20 cellular contexts compared by ENCODE assay signal in the genomic region with DNA sequence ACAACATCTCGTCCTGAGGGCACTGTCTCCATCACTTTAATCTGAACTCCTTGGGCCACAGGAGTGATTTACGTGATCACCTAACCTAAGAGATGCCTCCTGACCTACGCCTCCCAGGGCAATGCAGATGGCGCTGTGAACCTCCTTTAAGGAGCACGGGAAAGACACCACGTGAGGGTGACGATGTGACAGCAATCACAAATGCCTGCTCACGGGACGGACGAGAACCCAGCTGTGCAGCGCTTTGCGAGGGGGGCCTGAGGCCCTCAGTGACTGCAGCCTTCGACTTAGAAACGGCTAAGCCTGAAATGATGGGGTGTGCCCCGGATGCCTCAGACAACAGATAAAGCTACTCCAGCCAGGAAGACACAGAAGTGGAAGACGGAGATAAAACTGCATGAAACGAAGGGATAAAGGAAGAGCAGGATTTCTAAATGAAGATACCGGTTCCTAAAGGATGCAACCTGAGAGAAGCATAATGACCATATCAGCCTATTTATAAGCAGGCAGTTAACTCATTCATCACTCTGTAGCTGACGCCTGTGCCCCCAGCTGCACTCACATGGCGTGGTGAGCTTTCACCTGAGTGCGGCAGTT.
"Had no signal": no experiment of that assay in that cellular context is flagged by ENCODE, and none has a peak within 500 bp of the region (broad histone marks: within the 10 kb centered on the region; RNA-seq: fewer than 3 reads in every experiment).

No MANE protein-coding gene starts in this region.

- H3K27me3 ChIP-seq: foreskin keratinocyte, pancreas had no signal

- H3K27me3 Mint-ChIP-seq: natural killer cell treated with Interleukin-12 subunit alpha and Interleukin-12 subunit beta and Interleukin-15 and Interleukin-18, amount 100 ng/mL, for 72 hours; progenitor cell of endocrine pancreas had no signal

- H3K4me1 ChIP-seq: foreskin keratinocyte, left ventricle myocardium inferior, lower lobe of right lung, pancreas had no signal

- FAIRE-seq: endothelial cell of umbilical vein, kidney, pancreas, small intestine had no signal

- ATAC-seq: foreskin keratinocyte; left cardiac atrium; lower lobe of right lung; natural killer cell treated with Interleukin-12 subunit alpha and Interleukin-12 subunit beta and Interleukin-15 and Interleukin-18, amount 100 ng/mL, for 72 hours; pancreas; right cardiac atrium had no signal

- H3K9me3 ChIP-seq: left ventricle myocardium inferior, lower lobe of right lung, pancreas had no signal

- H3K27ac Mint-ChIP-seq: endodermal cell; natural killer cell treated with Interleukin-12 subunit alpha and Interleukin-12 subunit beta and Interleukin-15 and Interleukin-18, amount 100 ng/mL, for 72 hours; progenitor cell of endocrine pancreas had no signal

- H3K4me3 Mint-ChIP-seq: endodermal cell; natural killer cell treated with Interleukin-12 subunit alpha and Interleukin-12 subunit beta and Interleukin-15 and Interleukin-18, amount 100 ng/mL, for 72 hours had no signal

- H3K9me3 Mint-ChIP-seq: natural killer cell treated with Interleukin-12 subunit alpha and Interleukin-12 subunit beta and Interleukin-15 and Interleukin-18, amount 100 ng/mL, for 72 hours had no signal

- H3K4me3 ChIP-seq: left ventricle myocardium inferior, lower lobe of right lung, pancreas had no signal

- DNase-seq: effector CD4-positive, alpha-beta T cell; endodermal cell; erythroblast; foreskin keratinocyte; kidney; left cardiac atrium; left ventricle myocardium inferior; lower lobe of right lung; mesenchymal stem cell; midbrain; occipital lobe; pancreas; small intestine; stimulated activated CD4-positive, alpha-beta T cell treated with anti-CD3 and anti-CD28 coated beads, Interleukin-12 subunit alpha, Interleukin-12 subunit beta, amount 100 ng/mL, for 4 hours; stimulated activated naive CD4-positive, alpha-beta T cell; trophoblast cell had no signal

- H3K27ac ChIP-seq: foreskin keratinocyte, left ventricle myocardium inferior, lower lobe of right lung, pancreas had no signal
